In genomic region chr6:116955773-116956172, GRCh38 we compare ENCODE assay signal across 17 cellular contexts.
DNase-seq lines count a peak whose midpoint lies in the region; ATAC-seq and TF ChIP-seq lines count a peak whose summit lies in the region.
"Had no signal": no experiment of that assay in that cellular context is flagged by ENCODE, and none has a peak within 500 bp of the region (broad histone marks: within the 10 kb centered on the region; RNA-seq: fewer than 3 reads in every experiment).

No MANE protein-coding gene starts in this region.

- peak overlapping the region; percentile 60 for H3K4me2 ChIP-seq in hepatocyte
- H3K4me2 ChIP-seq: BLaER1 had no signal

- peak; percentile 45 to 76 (median 63) for ATAC-seq in right lobe of liver
- ATAC-seq: CD8-positive, alpha-beta T cell had no signal

- 35% methylated on average over 7 of the region's 7 CpGs for WGBS in hepatocyte (ENCODE audit: low lambda C conversion rate, missing lambda C conversion rate)
- WGBS in right lobe of liver (ENCODE audit: insufficient coverage, low coverage, low lambda C conversion rate, missing lambda C conversion rate) = 26% methylated on average over 7 of the region's 7 CpGs

- no peaks in the 10 kb centered on the region for H4K20me1 ChIP-seq in hepatocyte (ENCODE audit: insufficient read depth, poor library complexity, severe bottlenecking)
- H4K20me1 ChIP-seq: BLaER1 had no signal

- H3K4me1 ChIP-seq in HEK293 (ENCODE audit: control insufficient read depth, insufficient read depth, low read length) (peaks cover 5% of the 10 kb centered on the region), hepatocyte (ENCODE audit: insufficient read depth) (peaks cover 19% of the 10 kb centered on the region), right lobe of liver (peaks cover 0 to 16% (median 3%) of the 10 kb centered on the region in 4 donors)
- H3K4me1 ChIP-seq: BLaER1 had no signal

- DNase-seq in hepatocyte (ENCODE audit: low spot score) = no peak
- no peak for DNase-seq in right lobe of liver
- DNase-seq in NCI-H510A (lab: John Stamatoyannopoulos, UW) = no peak
- DNase-seq in SK-N-DZ (ENCODE audit: low spot score) = no peak
- no peak for DNase-seq in effector CD8-positive, alpha-beta T cell (lab: John Stamatoyannopoulos, UW)
- DNase-seq: Caco-2; CD4-positive, CD25-positive, alpha-beta regulatory T cell; CD8-positive, alpha-beta T cell; DMS153; DND-41; GM23248; H7; HCEC 1CT had no signal

- H3K79me2 ChIP-seq in hepatocyte = no peaks in the 10 kb centered on the region

- H3K36me3 ChIP-seq in HEK293 (ENCODE audit: control insufficient read depth in 2 of 2, insufficient read depth in 1 of 2, low read length in 2 of 2) = no peaks in the 10 kb centered on the region
- H3K36me3 ChIP-seq in hepatocyte (replicated peaks; ENCODE audit: insufficient read depth, low read depth) = no peaks in the 10 kb centered on the region
- no peaks in the 10 kb centered on the region for H3K36me3 ChIP-seq in right lobe of liver
- H3K36me3 ChIP-seq: BLaER1 had no signal

- TF ChIP-seq CTCF in HEK293 (tag by site-specific recombination; IDR thresholded peaks at IDR 0.05) (no peak), hepatocyte (IDR thresholded peaks at IDR 0.05; ENCODE audit: poor library complexity) (no peak), right lobe of liver (IDR thresholded peaks at IDR 0.05) (no peak)

- H2AFZ ChIP-seq in hepatocyte = no peak overlapping the region
- H2AFZ ChIP-seq: GM23248 had no signal

- CTCF ChIA-PET in HEK293 (lab: Yijun Ruan, JAX) = interaction anchor here (0.8 to 2.2 kb wide), 2 partner anchors 13 to 109 kb away, joined by 3 to 13 read pairs; no protein-coding TSS in a partner anchor

- H3K9me3 ChIP-seq in HEK293 (ENCODE audit: control insufficient read depth, insufficient read depth, low read depth, low read length) (no peaks in the 10 kb centered on the region), hepatocyte (ENCODE audit: low read depth) (no peaks in the 10 kb centered on the region), right lobe of liver (no peaks in the 10 kb centered on the region)
- H3K9me3 ChIP-seq: BLaER1, Caco-2 had no signal

- H3K27ac ChIP-seq in HEK293 (ENCODE audit: extremely low read depth, low read depth, low read length) (no peak overlapping the region), hepatocyte (no peak overlapping the region), right lobe of liver (peak overlapping the region in 2 of 3 donors; percentile 58 to 72)
- H3K27ac ChIP-seq: 22Rv1, BLaER1, C4-2B, GM23248 had no signal

- no peaks in the 10 kb centered on the region for H3K9me2 ChIP-seq in hepatocyte (replicated peaks; ENCODE audit: insufficient read depth)

- POLR2A ChIA-PET in HEK293 (lab: Yijun Ruan, JAX) = no interaction called here

- H3K27me3 ChIP-seq in hepatocyte (no peaks in the 10 kb centered on the region), right lobe of liver (no peaks in the 10 kb centered on the region)
- H3K27me3 ChIP-seq: BLaER1 had no signal

- intact Hi-C loops in right lobe of liver (cut with DNase I) = no loop called here

- H3K4me3 ChIP-seq in HEK293 (ENCODE audit: low read depth, low read length) = no peak overlapping the region
- no peak overlapping the region for H3K4me3 ChIP-seq in hepatocyte
- no peak overlapping the region for H3K4me3 ChIP-seq in right lobe of liver
- H3K4me3 ChIP-seq: BLaER1, GM23248 had no signal

- no peak for TF ChIP-seq POLR2A in right lobe of liver (IDR thresholded peaks at IDR 0.05)

TF ChIP-seq in HEK293, 187 proteins besides CTCF, POLR2A, EP300 and RAD21 (continues in another document):
- TF ChIP-seq ZBTB1 (tag by site-specific recombination; IDR thresholded peaks at IDR 0.05) (no peak), ZNF302 (tag by site-specific recombination; IDR thresholded peaks at IDR 0.05; ENCODE audit: low read depth) (no peak), ZNF362 (tag by site-specific recombination; IDR thresholded peaks at IDR 0.05) (no peak), MEIS1 (CRISPR knock-in tag; IDR thresholded peaks at IDR 0.05; ENCODE audit: borderline replicate concordance) (no peak), ZNF776 (tag by site-specific recombination; IDR thresholded peaks at IDR 0.05; ENCODE audit: borderline replicate concordance) (no peak), ZNF645 (tag by site-specific recombination; IDR thresholded peaks at IDR 0.05) (no peak), ZNF223 (tag by site-specific recombination; IDR thresholded peaks at IDR 0.05) (no peak), ZNF341 (tag by site-specific recombination; IDR thresholded peaks at IDR 0.05; ENCODE audit: low read depth) (no peak), RBAK (tag by site-specific recombination; IDR thresholded peaks at IDR 0.05) (no peak), ZNF76 (tag by site-specific recombination; IDR thresholded peaks at IDR 0.05; ENCODE audit: borderline replicate concordance, low read depth) (no peak), ZNF211 (tag by site-specific recombination; IDR thresholded peaks at IDR 0.05; ENCODE audit: low read depth) (no peak), ZBTB17 (tag by site-specific recombination; IDR thresholded peaks at IDR 0.05) (no peak), TCF7L2 (IDR thresholded peaks at IDR 0.05; ENCODE audit: borderline replicate concordance, low read depth, low read length) (peak; percentile 52; the same call in 1 of the 2 replicates), FEZF1 (tag by site-specific recombination; IDR thresholded peaks at IDR 0.05) (peak; percentile 36; the same call in 1 of the 2 replicates), YY2 (tag by site-specific recombination; IDR thresholded peaks at IDR 0.05) (no peak), TSHZ1 (tag by site-specific recombination; IDR thresholded peaks at IDR 0.05; ENCODE audit: borderline replicate concordance) (no peak)

Comparison
In these comparisons a context has a peak if more than half of its experiments do, and no peak if none do; other contexts are left out.
1. H3K27ac ChIP-seq: peak in right lobe of liver (2 of 3); none in HEK293 (single experiment) and hepatocyte (single experiment).